Comparison of ENCODE assay signal across 10 cellular contexts in the genomic region with DNA sequence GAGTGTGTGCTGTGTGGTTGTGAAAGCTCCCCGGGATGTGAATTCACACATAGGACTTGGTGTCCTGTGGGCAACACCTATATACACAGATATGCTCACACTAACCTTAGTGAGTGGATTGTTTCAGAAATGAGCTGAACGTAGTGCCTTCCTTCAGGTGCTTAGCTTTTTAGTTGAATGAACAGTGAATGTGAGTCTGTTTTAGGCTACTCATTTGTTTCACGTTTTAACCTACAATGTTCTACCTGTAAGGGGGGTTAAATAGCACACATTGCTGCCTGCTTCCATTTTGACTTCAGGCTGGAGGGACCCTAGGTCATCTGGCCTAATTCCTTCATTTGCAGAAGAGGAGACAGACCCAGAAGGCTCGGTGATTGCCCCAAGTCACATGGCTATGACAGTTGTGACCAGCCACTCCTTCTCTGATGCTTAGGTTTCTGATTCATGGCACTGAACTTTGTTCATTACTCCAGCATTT. TPM values are rescaled to one million over a fixed set of nuclear protein-coding genes. Genes with fewer than 3 reads are reported as not detected.
DNase-seq lines count a peak whose midpoint lies in the region; ATAC-seq and TF ChIP-seq lines count a peak whose summit lies in the region.
"Had no signal": no experiment of that assay in that cellular context is flagged by ENCODE, and none has a peak within 500 bp of the region (broad histone marks: within the 10 kb centered on the region; RNA-seq: fewer than 3 reads in every experiment).

No MANE protein-coding gene starts in this region.

- H3K27ac Mint-ChIP-seq in effector memory CD8-positive, alpha-beta T cell, result peak overlapping the region; percentile 99
- H3K27ac Mint-ChIP-seq in activated CD4-positive, alpha-beta T cell treated with anti-CD3 and anti-CD28 coated beads, Interleukin-2, amount 10 ng/mL, durations not matched to agents 24 days and 14 days, result no peak overlapping the region
- no peak overlapping the region for H3K27ac Mint-ChIP-seq in chondrocyte (ENCODE audit: unreplicated experiment)

- H3K27me3 Mint-ChIP-seq in effector memory CD8-positive, alpha-beta T cell, result no peaks in the 10 kb centered on the region
- peaks cover 34% of the 10 kb centered on the region for H3K27me3 Mint-ChIP-seq in activated CD4-positive, alpha-beta T cell treated with anti-CD3 and anti-CD28 coated beads, Interleukin-2, amount 10 ng/mL, durations not matched to agents 24 days and 14 days
- H3K27me3 Mint-ChIP-seq in chondrocyte (ENCODE audit: low read depth), result no peaks in the 10 kb centered on the region

- H3K9me3 Mint-ChIP-seq in effector memory CD8-positive, alpha-beta T cell, result no peaks in the 10 kb centered on the region
- peaks cover 9% of the 10 kb centered on the region for H3K9me3 Mint-ChIP-seq in activated CD4-positive, alpha-beta T cell treated with anti-CD3 and anti-CD28 coated beads, Interleukin-2, amount 10 ng/mL, durations not matched to agents 24 days and 14 days
- H3K9me3 Mint-ChIP-seq in chondrocyte (ENCODE audit: low read depth), result peaks cover 6% of the 10 kb centered on the region

- H4K20me1 ChIP-seq in GM23248 (ENCODE audit: insufficient read depth), result no peaks in the 10 kb centered on the region

- no peaks in the 10 kb centered on the region for H3K27me3 ChIP-seq in GM23248 (replicated peaks; ENCODE audit: insufficient read depth)

- DNase-seq in AML-193 (lab: John Stamatoyannopoulos, UW), result peak; percentile 56 to 70
- no peak for DNase-seq in effector memory CD8-positive, alpha-beta T cell
- no peak for DNase-seq in activated CD4-positive, alpha-beta T cell treated with anti-CD3 and anti-CD28 coated beads, Interleukin-2, amount 10 ng/mL, durations not matched to agents 24 days and 14 days
- no peak for DNase-seq in chondrocyte (ENCODE audit: low spot score)
- no peak for DNase-seq in GM23248
- DNase-seq in dedifferentiated amniotic fluid mesenchymal stem cell (ENCODE audit: extremely low spot score), result no peak
- DNase-seq: DND-41, NCI-H1092 had no signal

- H3K36me3 Mint-ChIP-seq in effector memory CD8-positive, alpha-beta T cell (ENCODE audit: insufficient read depth), result peaks cover 39% of the 10 kb centered on the region
- peaks cover 2% of the 10 kb centered on the region for H3K36me3 Mint-ChIP-seq in activated CD4-positive, alpha-beta T cell treated with anti-CD3 and anti-CD28 coated beads, Interleukin-2, amount 10 ng/mL, durations not matched to agents 24 days and 14 days (ENCODE audit: low read depth)
- no peaks in the 10 kb centered on the region for H3K36me3 Mint-ChIP-seq in chondrocyte (ENCODE audit: low read depth)

- in situ Hi-C loops in GM23248 (cut with MboI), result no loop called here

- no peak for TF ChIP-seq CTCF in chondrocyte (IDR thresholded peaks at IDR 0.05)

- no peaks in the 10 kb centered on the region for H3K79me2 ChIP-seq in GM23248 (ENCODE audit: insufficient read depth)

- intact Hi-C loops in activated CD4-positive, alpha-beta T cell treated with anti-CD3 and anti-CD28 coated beads, Interleukin-2, amount 10 ng/mL, durations not matched to agents 24 days and 14 days (cut with micrococcal nuclease), result no loop called here

- peaks cover 26% of the 10 kb centered on the region for H3F3A ChIP-seq in GM23248 (ENCODE audit: insufficient read depth)

- H3K4me3 Mint-ChIP-seq in effector memory CD8-positive, alpha-beta T cell, result peak overlapping the region; percentile 96 to 99
- H3K4me3 Mint-ChIP-seq in activated CD4-positive, alpha-beta T cell treated with anti-CD3 and anti-CD28 coated beads, Interleukin-2, amount 10 ng/mL, durations not matched to agents 24 days and 14 days, result no peak overlapping the region
- no peak overlapping the region for H3K4me3 Mint-ChIP-seq in chondrocyte (ENCODE audit: unreplicated experiment)

- WGBS in GM23248 (ENCODE audit: low coverage in 1 of 2, low lambda C conversion rate in 2 of 2, missing lambda C conversion rate in 2 of 2), 2 experiments, result 74 to 78% methylated on average over 4 of the region's 4 CpGs

- no peak overlapping the region for H3K27ac ChIP-seq in GM23248

- H3K4me3 ChIP-seq in GM23248, result no peak overlapping the region

- no peak overlapping the region for H2AFZ ChIP-seq in GM23248

- peaks cover 14% of the 10 kb centered on the region for H3K4me1 ChIP-seq in GM23248 (ENCODE audit: insufficient read depth)

- H3K4me2 ChIP-seq in GM23248 (ENCODE audit: unreplicated experiment), result no peak overlapping the region

- H3K9me2 ChIP-seq in GM23248 (ENCODE audit: insufficient read depth), result no peaks in the 10 kb centered on the region

- peaks cover 52 to 69% of the 10 kb centered on the region in 2 donors for H3K4me1 Mint-ChIP-seq in effector memory CD8-positive, alpha-beta T cell (ENCODE audit: low read depth in 2 of 2)
- H3K4me1 Mint-ChIP-seq in activated CD4-positive, alpha-beta T cell treated with anti-CD3 and anti-CD28 coated beads, Interleukin-2, amount 10 ng/mL, durations not matched to agents 24 days and 14 days, result peaks cover 17% of the 10 kb centered on the region
- H3K4me1 Mint-ChIP-seq in chondrocyte (ENCODE audit: low read depth), result peaks cover 7% of the 10 kb centered on the region

- no peaks in the 10 kb centered on the region for H3K9me3 ChIP-seq in GM23248 (ENCODE audit: low read depth)

- ATAC-seq in GM19043 (IDR thresholded peaks at IDR 0.05; ENCODE audit: low read depth, unreplicated experiment) (peak; percentile 31), HG03457 (IDR thresholded peaks at IDR 0.05; ENCODE audit: unreplicated experiment) (peak; percentile 41)
- peak; percentile 56 for ATAC-seq in effector memory CD8-positive, alpha-beta T cell (replicated peaks)

- no peak overlapping the region for H3K9ac ChIP-seq in GM23248

- H3K36me3 ChIP-seq in GM23248 (ENCODE audit: low read depth), result no peaks in the 10 kb centered on the region

RNA-seq across cellular contexts. Expression of gene PLEK, which starts 1.0 kb away (rescaled TPM):
- total RNA-seq in activated CD4-positive, alpha-beta T cell treated with anti-CD3 and anti-CD28 coated beads, Interleukin-2, amount 10 ng/mL, durations not matched to agents 24 days and 14 days, result 0.26 and 0.62 TPM in 2 replicates
- total RNA-seq in chondrocyte, result 0.15 TPM in 1 of 3 replicates, not detected in the others
- total RNA-seq in GM23248 (2014; rRNA removed; shearing (Covaris generic)), result not detected in 2 replicates
- polyA plus RNA-seq in GM23248 (2016; fragmentation: Nextera tagmentation; extraction: Ambion mirVana), result 0.15 and 0.39 TPM in 2 replicates

RNA-seq across cellular contexts. Expression of gene CNRIP1, which starts 46.4 kb away (rescaled TPM):
- total RNA-seq in activated CD4-positive, alpha-beta T cell treated with anti-CD3 and anti-CD28 coated beads, Interleukin-2, amount 10 ng/mL, durations not matched to agents 24 days and 14 days, result not detected in 2 replicates
- 23.4 to 25.9 TPM (median 24.7 TPM) in 3 replicates for total RNA-seq in chondrocyte
- total RNA-seq in GM23248 (2014; rRNA removed; shearing (Covaris generic)), result 21.8 and 37.7 TPM in 2 replicates
- polyA plus RNA-seq in GM23248 (2016; fragmentation: Nextera tagmentation; extraction: Ambion mirVana), result 38.7 and 41.5 TPM in 2 replicates

Comparison
In these comparisons a context has a peak if more than half of its experiments do, and no peak if none do; other contexts are left out.
1. DNase-seq: peak in AML-193 (2 of 2); none in effector memory CD8-positive, alpha-beta T cell (0 of 3), activated CD4-positive, alpha-beta T cell treated with anti-CD3 and anti-CD28 coated beads, Interleukin-2, amount 10 ng/mL, durations not matched to agents 24 days and 14 days (single experiment), chondrocyte (single experiment), GM23248 (single experiment) and dedifferentiated amniotic fluid mesenchymal stem cell (single experiment).
2. H3K27ac Mint-ChIP-seq: peak in effector memory CD8-positive, alpha-beta T cell (2 of 2); none in activated CD4-positive, alpha-beta T cell treated with anti-CD3 and anti-CD28 coated beads, Interleukin-2, amount 10 ng/mL, durations not matched to agents 24 days and 14 days (single experiment) and chondrocyte (single experiment).
3. H3K4me3 Mint-ChIP-seq: peak in effector memory CD8-positive, alpha-beta T cell (2 of 2); none in activated CD4-positive, alpha-beta T cell treated with anti-CD3 and anti-CD28 coated beads, Interleukin-2, amount 10 ng/mL, durations not matched to agents 24 days and 14 days (single experiment) and chondrocyte (single experiment).
4. RNA of gene CNRIP1, which starts 46.4 kb away (total RNA-seq): 21.8 to 37.7 TPM in GM23248 and 23.4 to 25.9 TPM in chondrocyte; not detected in activated CD4-positive, alpha-beta T cell treated with anti-CD3 and anti-CD28 coated beads, Interleukin-2, amount 10 ng/mL, durations not matched to agents 24 days and 14 days; every median in the first group is over 10 times any median in the second.
5. Peak in every context shown above with its lines, with median percentiles within 50 percentile points of each other: ATAC-seq.